ENCODE assay signal across 22 cellular contexts in the genomic region with DNA sequence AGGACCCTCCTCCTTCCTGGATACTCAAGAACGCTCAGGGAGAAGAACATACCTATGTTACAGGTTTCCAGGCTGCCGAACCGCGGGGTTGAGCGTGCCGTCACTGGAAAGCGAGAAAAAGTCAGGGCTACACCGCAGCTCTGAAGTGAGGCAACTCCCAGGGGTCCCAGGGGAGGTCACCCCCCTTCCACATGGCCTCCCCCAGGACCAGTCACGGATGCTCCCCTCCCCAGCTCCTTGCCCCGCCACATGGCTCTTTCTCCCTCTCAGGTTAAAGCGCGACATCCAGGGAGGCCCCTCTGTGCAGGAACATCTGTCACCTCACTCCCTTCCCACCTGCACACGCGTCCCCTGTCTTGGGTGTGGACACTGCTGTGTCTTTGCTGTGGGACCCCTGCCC. TPM values are rescaled to one million over a fixed set of nuclear protein-coding genes. Genes with fewer than 3 reads are reported as not detected.
DNase-seq lines count a peak whose midpoint lies in the region; ATAC-seq and TF ChIP-seq lines count a peak whose summit lies in the region.
"Had no signal": no experiment of that assay in that cellular context is flagged by ENCODE, and none has a peak within 500 bp of the region (broad histone marks: within the 10 kb centered on the region; RNA-seq: fewer than 3 reads in every experiment).

No MANE protein-coding gene starts in this region.

- no peak overlapping the region for H2AK5ac ChIP-seq in neuronal stem cell (ENCODE audit: low read depth, low read length)

- H3K4me1 Mint-ChIP-seq in endothelial cell (ENCODE audit: unreplicated experiment), result no peaks in the 10 kb centered on the region
- H3K4me1 Mint-ChIP-seq in stimulated activated naive CD8-positive, alpha-beta T cell treated with anti-CD3 and anti-CD28 coated beads, Interleukin-15, amount 100 ng/mL, for 72 hours, result peaks cover 5% of the 10 kb centered on the region
- H3K4me1 Mint-ChIP-seq: CD8-positive, alpha-beta memory T cell; GM23338; H9 had no signal

- H3K36me3 Mint-ChIP-seq in endothelial cell (ENCODE audit: low read depth, unreplicated experiment), result peaks cover 6% of the 10 kb centered on the region
- H3K36me3 Mint-ChIP-seq: CD4-positive, CD25-positive, alpha-beta regulatory T cell; CD8-positive, alpha-beta memory T cell had no signal

- no peaks in the 10 kb centered on the region for H3K79me1 ChIP-seq in neuronal stem cell (ENCODE audit: low read depth, low read length)

- no peaks in the 10 kb centered on the region for H4K20me1 ChIP-seq in BLaER1 treated with 17β-estradiol and CSF1 and Interleukin-3, amounts not matched to agents 10 nM and 100 nM

- ATAC-seq in stimulated activated naive CD8-positive, alpha-beta T cell treated with anti-CD3 and anti-CD28 coated beads, Interleukin-15, amount 100 ng/mL, for 72 hours, result peak; percentile 45
- no peak for ATAC-seq in GM18520 (IDR thresholded peaks at IDR 0.05; ENCODE audit: unreplicated experiment)
- ATAC-seq in psoas muscle, result no peak
- no peak for ATAC-seq in GM18870 (IDR thresholded peaks at IDR 0.05; ENCODE audit: unreplicated experiment)
- ATAC-seq: A549, GM23338, HCT116 had no signal

- peak overlapping the region in 9 of 11 experiments; percentile 18 to 85 (median 79); a peak in 14 of 22 replicates for H3K4me2 ChIP-seq in BLaER1 treated with 17β-estradiol and CSF1 and Interleukin-3, amounts not matched to agents 10 nM and 100 nM
- no peak overlapping the region for H3K4me2 ChIP-seq in neuronal stem cell (ENCODE audit: insufficient read depth, low read length, poor library complexity, severe bottlenecking)
- H3K4me2 ChIP-seq: A549, GM23338 had no signal

- no peaks in the 10 kb centered on the region for H3K36me3 ChIP-seq in BLaER1 treated with 17β-estradiol and CSF1 and Interleukin-3, amounts not matched to agents 10 nM and 100 nM
- H3K36me3 ChIP-seq in neuronal stem cell (replicated peaks in 1 of 2; ENCODE audit: control insufficient read depth in 2 of 2, insufficient read depth in 2 of 2, low read length in 2 of 2) (no peaks in the 10 kb centered on the region), psoas muscle (ENCODE audit: insufficient read depth in 1 of 2, low read depth in 1 of 2) (no peaks in the 10 kb centered on the region)

- no peak overlapping the region for H3K18ac ChIP-seq in neuronal stem cell (ENCODE audit: low read length)

- H3K27me3 Mint-ChIP-seq in endothelial cell (ENCODE audit: unreplicated experiment), result peaks cover 8% of the 10 kb centered on the region
- no peaks in the 10 kb centered on the region for H3K27me3 Mint-ChIP-seq in stimulated activated naive CD8-positive, alpha-beta T cell treated with anti-CD3 and anti-CD28 coated beads, Interleukin-15, amount 100 ng/mL, for 72 hours
- H3K27me3 Mint-ChIP-seq: CD4-positive, CD25-positive, alpha-beta regulatory T cell had no signal

- no peak overlapping the region for H3K23ac ChIP-seq in neuronal stem cell (ENCODE audit: low read depth, low read length, poor library complexity)

- H2BK15ac ChIP-seq in neuronal stem cell (ENCODE audit: low read length), result no peak overlapping the region

- no peak overlapping the region for H2BK120ac ChIP-seq in neuronal stem cell (ENCODE audit: low read depth, low read length)

- no peak overlapping the region for H4K8ac ChIP-seq in neuronal stem cell (ENCODE audit: low read depth, low read length)

- no peak overlapping the region for H2BK12ac ChIP-seq in neuronal stem cell (ENCODE audit: low read length)

- no peak overlapping the region for H3K27ac Mint-ChIP-seq in endothelial cell (ENCODE audit: unreplicated experiment)
- no peak overlapping the region for H3K27ac Mint-ChIP-seq in stimulated activated naive CD8-positive, alpha-beta T cell treated with anti-CD3 and anti-CD28 coated beads, Interleukin-15, amount 100 ng/mL, for 72 hours
- H3K27ac Mint-ChIP-seq: CD8-positive, alpha-beta memory T cell; GM23338 had no signal

- no peak overlapping the region for H4K91ac ChIP-seq in neuronal stem cell (ENCODE audit: low read depth, low read length, poor library complexity)

- no peak overlapping the region for H2BK5ac ChIP-seq in neuronal stem cell (ENCODE audit: low read length)

- no peak for DNase-seq in endothelial cell (ENCODE audit: low spot score)
- no peak for DNase-seq in neuronal stem cell (ENCODE audit: low spot score)
- DNase-seq in stimulated activated naive CD8-positive, alpha-beta T cell treated with anti-CD3 and anti-CD28 coated beads, Interleukin-15, amount 100 ng/mL, for 72 hours, result no peak
- DNase-seq in psoas muscle, result no peak
- DNase-seq in NCI-H1694 (lab: John Stamatoyannopoulos, UW), result no peak
- DNase-seq: 8988T; ACHN; AML-193; BE2C; CD4-positive, CD25-positive, alpha-beta regulatory T cell; CD8-positive, alpha-beta memory T cell; DMS 273 treated with DMSO at 0.1 percent for 48 hours; DMS79; GF-D8; H9 had no signal

- no peak for TF ChIP-seq CTCF in endothelial cell (IDR thresholded peaks at IDR 0.05; ENCODE audit: unreplicated experiment)
- no peak for TF ChIP-seq CTCF in psoas muscle (IDR thresholded peaks at IDR 0.05)

- no peak overlapping the region for H3K4ac ChIP-seq in neuronal stem cell (ENCODE audit: low read length)

- H3K9me3 ChIP-seq in BLaER1 treated with 17β-estradiol and CSF1 and Interleukin-3, amounts not matched to agents 10 nM and 100 nM (replicated peaks in 1 of 11), result peaks cover 0 to 28% (median 0%) of the 10 kb centered on the region in 11 experiments; a peak in 7 of 22 replicates
- H3K9me3 ChIP-seq in neuronal stem cell (replicated peaks in 1 of 2; ENCODE audit: control insufficient read depth in 2 of 2, insufficient read depth in 1 of 2, low read depth in 1 of 2, low read length in 2 of 2) (peaks cover 0 to 21% of the 10 kb centered on the region in 2 donors), psoas muscle (no peaks in the 10 kb centered on the region)
- H3K9me3 ChIP-seq: BE2C had no signal

- peak overlapping the region; percentile 15 for H3K4me3 Mint-ChIP-seq in endothelial cell (ENCODE audit: unreplicated experiment)
- no peak overlapping the region for H3K4me3 Mint-ChIP-seq in stimulated activated naive CD8-positive, alpha-beta T cell treated with anti-CD3 and anti-CD28 coated beads, Interleukin-15, amount 100 ng/mL, for 72 hours
- H3K4me3 Mint-ChIP-seq: CD4-positive, CD25-positive, alpha-beta regulatory T cell; CD8-positive, alpha-beta memory T cell; GM23338; H9 had no signal

- peaks cover 19% of the 10 kb centered on the region for H3K9me3 Mint-ChIP-seq in endothelial cell (ENCODE audit: unreplicated experiment)
- H3K9me3 Mint-ChIP-seq in stimulated activated naive CD8-positive, alpha-beta T cell treated with anti-CD3 and anti-CD28 coated beads, Interleukin-15, amount 100 ng/mL, for 72 hours, result no peaks in the 10 kb centered on the region
- H3K9me3 Mint-ChIP-seq: CD8-positive, alpha-beta memory T cell had no signal

- H3K4me3 ChIP-seq in BLaER1 treated with 17β-estradiol and CSF1 and Interleukin-3, amounts not matched to agents 10 nM and 100 nM, result no peak overlapping the region
- H3K4me3 ChIP-seq in neuronal stem cell (ENCODE audit: low read length in 2 of 2), result no peak overlapping the region
- H3K4me3 ChIP-seq in psoas muscle, result no peak overlapping the region
- H3K4me3 ChIP-seq: A549, GM23338 had no signal

- H3K27me3 ChIP-seq in BLaER1 treated with 17β-estradiol and CSF1 and Interleukin-3, amounts not matched to agents 10 nM and 100 nM, result no peaks in the 10 kb centered on the region
- H3K27me3 ChIP-seq in neuronal stem cell (ENCODE audit: control insufficient read depth in 3 of 3, insufficient read depth in 3 of 3, low read depth in 1 of 3, low read length in 3 of 3) (no peaks in the 10 kb centered on the region), psoas muscle (ENCODE audit: insufficient read depth in 3 of 3, low read length in 2 of 3) (peaks cover 0 to 4% (median 0%) of the 10 kb centered on the region in 3 donors)
- H3K27me3 ChIP-seq: BE2C had no signal

- H3K14ac ChIP-seq in neuronal stem cell (ENCODE audit: low read length), result peak overlapping the region; percentile 58

- H2AFZ ChIP-seq in neuronal stem cell (ENCODE audit: low read length), result no peak overlapping the region
- H2AFZ ChIP-seq: GM23338 had no signal

- no CpG with 5 or more reads among the region's 14 CpGs for WGBS in neuronal stem cell (ENCODE audit: extremely low coverage in 2 of 2, insufficient read length in 2 of 2, insufficient replicate concordance in 1 of 2), 2 donors
- 82 to 91% (median 86%) methylated on average over 13 to 14 of the region's 14 CpGs for WGBS in psoas muscle, 3 donors

- H3K4me1 ChIP-seq in BLaER1 treated with 17β-estradiol and CSF1 and Interleukin-3, amounts not matched to agents 10 nM and 100 nM, result peaks cover 45 to 64% (median 56%) of the 10 kb centered on the region in 10 experiments
- H3K4me1 ChIP-seq in neuronal stem cell (ENCODE audit: control insufficient read depth in 2 of 2, insufficient read depth in 1 of 2, low read depth in 1 of 2, low read length in 2 of 2), result no peaks in the 10 kb centered on the region
- H3K4me1 ChIP-seq in psoas muscle, result no peaks in the 10 kb centered on the region
- H3K4me1 ChIP-seq: A549, BE2C had no signal

- intact Hi-C loops in psoas muscle (cut with DNase I), result no loop called here

- H3K9ac ChIP-seq in BLaER1 treated with 17β-estradiol and CSF1 and Interleukin-3, amounts not matched to agents 10 nM and 100 nM, result peak overlapping the region in 1 of 11 experiments; percentile 2; a peak in 1 of 22 replicates
- H3K9ac ChIP-seq in neuronal stem cell (ENCODE audit: low read depth, low read length, poor library complexity), result no peak overlapping the region

- peak overlapping the region in 7 of 11 experiments; percentile 94 to 99 (median 98); a peak in 12 of 22 replicates for H3K27ac ChIP-seq in BLaER1 treated with 17β-estradiol and CSF1 and Interleukin-3, amounts not matched to agents 10 nM and 100 nM
- H3K27ac ChIP-seq in neuronal stem cell (replicated peaks; ENCODE audit: low read length) (no peak overlapping the region), psoas muscle (no peak overlapping the region)
- H3K27ac ChIP-seq: A549, C4-2B had no signal

RNA-seq across cellular contexts. Expression of gene ZNF354A, which starts 44.0 kb away (rescaled TPM):
- total RNA-seq in endothelial cell (ENCODE audit: unreplicated experiment) (23.2 TPM), psoas muscle (1 to 10 TPM; 5.4 to 7.0 (median 6.1) TPM)
- 19.3 TPM for polyA plus RNA-seq in neuronal stem cell (2013, experiment 1 of 2)
- polyA plus RNA-seq in neuronal stem cell (2013, experiment 2 of 2), result 19.3 TPM
- polyA plus RNA-seq in psoas muscle, result 10 to 100 TPM in 1 of 3 donors, 1 to 10 TPM in 2; 8.4 to 15.5 (median 9.0) TPM

Comparison
In these comparisons a context has a peak if more than half of its experiments do, and no peak if none do; other contexts are left out.
1. H3K27ac ChIP-seq: peak in BLaER1 treated with 17β-estradiol and CSF1 and Interleukin-3, amounts not matched to agents 10 nM and 100 nM (7 of 11); none in neuronal stem cell (single experiment) and psoas muscle (single experiment).